ENCODE assay signal across 1 cellular context in the genomic region with DNA sequence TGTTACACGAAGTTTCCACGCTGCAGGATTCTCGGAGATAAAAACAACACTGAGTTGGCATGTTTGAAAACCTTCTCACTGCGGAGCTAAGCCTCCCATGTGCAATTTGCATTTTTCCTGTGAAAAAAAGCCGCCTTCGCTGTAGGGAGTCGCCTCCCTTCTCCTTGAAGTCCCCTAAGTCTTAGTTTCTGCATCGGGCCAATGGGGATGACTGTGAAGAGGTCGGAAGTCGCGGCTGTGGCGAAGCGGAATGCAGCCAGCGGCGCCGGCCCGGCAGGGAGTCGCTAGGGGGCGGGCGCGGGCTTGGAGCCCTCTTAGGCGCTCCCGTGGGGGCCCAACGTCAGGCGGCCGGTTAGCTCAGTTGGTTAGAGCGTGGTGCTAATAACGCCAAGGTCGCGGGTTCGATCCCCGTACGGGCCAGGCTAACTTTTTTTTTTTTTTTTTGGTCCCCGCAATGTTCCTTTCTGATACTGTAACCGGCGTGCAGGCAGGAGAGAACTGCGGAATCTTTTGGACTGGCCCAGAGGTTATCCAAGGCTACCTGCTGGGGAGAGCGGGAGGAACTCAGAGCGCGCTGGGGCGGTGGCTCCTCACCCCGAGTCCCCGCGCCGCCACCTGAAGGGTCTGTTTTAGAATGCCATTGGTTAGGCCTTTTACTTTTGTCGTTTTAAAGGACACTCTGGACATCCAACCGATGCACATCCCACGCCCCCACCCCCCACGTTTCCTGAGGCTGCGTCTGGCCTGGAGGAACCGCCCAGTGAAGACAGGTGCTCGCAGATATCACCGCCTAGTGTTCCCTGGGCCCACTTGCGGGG.
TF ChIP-seq lines count a peak whose summit lies in the region.

No MANE protein-coding gene starts in this region.

TF ChIP-seq in K562, 482 proteins besides CTCF, POLR2A, EP300 and RAD21 (continued from another document and continues in another):
- TF ChIP-seq, protein P1, sequence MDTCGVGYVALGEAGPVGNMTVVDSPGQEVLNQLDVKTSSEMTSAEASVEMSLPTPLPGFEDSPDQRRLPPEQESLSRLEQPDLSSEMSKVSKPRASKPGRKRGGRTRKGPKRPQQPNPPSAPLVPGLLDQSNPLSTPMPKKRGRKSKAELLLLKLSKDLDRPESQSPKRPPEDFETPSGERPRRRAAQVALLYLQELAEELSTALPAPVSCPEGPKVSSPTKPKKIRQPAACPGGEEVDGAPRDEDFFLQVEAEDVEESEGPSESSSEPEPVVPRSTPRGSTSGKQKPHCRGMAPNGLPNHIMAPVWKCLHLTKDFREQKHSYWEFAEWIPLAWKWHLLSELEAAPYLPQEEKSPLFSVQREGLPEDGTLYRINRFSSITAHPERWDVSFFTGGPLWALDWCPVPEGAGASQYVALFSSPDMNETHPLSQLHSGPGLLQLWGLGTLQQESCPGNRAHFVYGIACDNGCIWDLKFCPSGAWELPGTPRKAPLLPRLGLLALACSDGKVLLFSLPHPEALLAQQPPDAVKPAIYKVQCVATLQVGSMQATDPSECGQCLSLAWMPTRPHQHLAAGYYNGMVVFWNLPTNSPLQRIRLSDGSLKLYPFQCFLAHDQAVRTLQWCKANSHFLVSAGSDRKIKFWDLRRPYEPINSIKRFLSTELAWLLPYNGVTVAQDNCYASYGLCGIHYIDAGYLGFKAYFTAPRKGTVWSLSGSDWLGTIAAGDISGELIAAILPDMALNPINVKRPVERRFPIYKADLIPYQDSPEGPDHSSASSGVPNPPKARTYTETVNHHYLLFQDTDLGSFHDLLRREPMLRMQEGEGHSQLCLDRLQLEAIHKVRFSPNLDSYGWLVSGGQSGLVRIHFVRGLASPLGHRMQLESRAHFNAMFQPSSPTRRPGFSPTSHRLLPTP (IDR thresholded peaks at IDR 0.05; ENCODE audit: borderline replicate concordance, extremely low read depth, insufficient read length) = peak; percentile 84
- TF ChIP-seq, protein P2, sequence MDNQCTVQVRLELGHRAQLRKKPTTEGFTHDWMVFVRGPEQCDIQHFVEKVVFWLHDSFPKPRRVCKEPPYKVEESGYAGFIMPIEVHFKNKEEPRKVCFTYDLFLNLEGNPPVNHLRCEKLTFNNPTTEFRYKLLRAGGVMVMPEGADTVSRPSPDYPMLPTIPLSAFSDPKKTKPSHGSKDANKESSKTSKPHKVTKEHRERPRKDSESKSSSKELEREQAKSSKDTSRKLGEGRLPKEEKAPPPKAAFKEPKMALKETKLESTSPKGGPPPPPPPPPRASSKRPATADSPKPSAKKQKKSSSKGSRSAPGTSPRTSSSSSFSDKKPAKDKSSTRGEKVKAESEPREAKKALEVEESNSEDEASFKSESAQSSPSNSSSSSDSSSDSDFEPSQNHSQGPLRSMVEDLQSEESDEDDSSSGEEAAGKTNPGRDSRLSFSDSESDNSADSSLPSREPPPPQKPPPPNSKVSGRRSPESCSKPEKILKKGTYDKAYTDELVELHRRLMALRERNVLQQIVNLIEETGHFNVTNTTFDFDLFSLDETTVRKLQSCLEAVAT (IDR thresholded peaks at IDR 0.05) = peak in 1 of 2 experiments; percentile 64; a peak in 1 of 4 replicates
- TF ChIP-seq NFYB (IDR thresholded peaks at IDR 0.05; ENCODE audit: extremely low read depth, insufficient read length) = peak; percentile 10
- TF ChIP-seq NFIC (IDR thresholded peaks at IDR 0.05) = peak; percentile 63
- TF ChIP-seq CSDE1 (IDR thresholded peaks at IDR 0.05) = 0 out of 4 replicates have a peak, but pooled peaks of 1 of the 2 experiments have one; percentile 42
- peak; percentile 86 for TF ChIP-seq CREM (IDR thresholded peaks at IDR 0.05; ENCODE audit: low read depth)
- TF ChIP-seq SMARCA4 (IDR thresholded peaks at IDR 0.05) = 0 out of 2 replicates have a peak, but pooled peaks have one; percentile 25
- TF ChIP-seq, protein P3, sequence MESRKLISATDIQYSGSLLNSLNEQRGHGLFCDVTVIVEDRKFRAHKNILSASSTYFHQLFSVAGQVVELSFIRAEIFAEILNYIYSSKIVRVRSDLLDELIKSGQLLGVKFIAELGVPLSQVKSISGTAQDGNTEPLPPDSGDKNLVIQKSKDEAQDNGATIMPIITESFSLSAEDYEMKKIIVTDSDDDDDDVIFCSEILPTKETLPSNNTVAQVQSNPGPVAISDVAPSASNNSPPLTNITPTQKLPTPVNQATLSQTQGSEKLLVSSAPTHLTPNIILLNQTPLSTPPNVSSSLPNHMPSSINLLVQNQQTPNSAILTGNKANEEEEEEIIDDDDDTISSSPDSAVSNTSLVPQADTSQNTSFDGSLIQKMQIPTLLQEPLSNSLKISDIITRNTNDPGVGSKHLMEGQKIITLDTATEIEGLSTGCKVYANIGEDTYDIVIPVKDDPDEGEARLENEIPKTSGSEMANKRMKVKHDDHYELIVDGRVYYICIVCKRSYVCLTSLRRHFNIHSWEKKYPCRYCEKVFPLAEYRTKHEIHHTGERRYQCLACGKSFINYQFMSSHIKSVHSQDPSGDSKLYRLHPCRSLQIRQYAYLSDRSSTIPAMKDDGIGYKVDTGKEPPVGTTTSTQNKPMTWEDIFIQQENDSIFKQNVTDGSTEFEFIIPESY (CRISPR knock-in tag; IDR thresholded peaks at IDR 0.05) = peak; percentile 58; the same call in 1 of the 2 replicates
- peak; percentile 68; the same call in 1 of the 2 replicates for TF ChIP-seq NR2C1 (IDR thresholded peaks at IDR 0.05)
- peak; percentile 71 for TF ChIP-seq NR2C1 (tag; IDR thresholded peaks at IDR 0.05)
- peak; percentile 41; the same call in 1 of the 2 replicates for TF ChIP-seq ZKSCAN1 (IDR thresholded peaks at IDR 0.05; ENCODE audit: low read depth, low read length)
- peak; percentile 95 for TF ChIP-seq CBFB (CRISPR knock-in tag; IDR thresholded peaks at IDR 0.05)
- no peak for TF ChIP-seq SNIP1 (IDR thresholded peaks at IDR 0.05; ENCODE audit: low read depth)
- 0 out of 2 replicates have a peak, but pooled peaks have one; percentile 61 for TF ChIP-seq NR2C2 (CRISPR knock-in tag; IDR thresholded peaks at IDR 0.05)
- TF ChIP-seq NR2C2 (tag; IDR thresholded peaks at IDR 0.05) = peak; percentile 92
- peak in 1 of 2 experiments; percentile 45; a peak in 1 of 4 replicates for TF ChIP-seq SIN3A (IDR thresholded peaks at IDR 0.05; ENCODE audit: borderline replicate concordance in 2 of 2, control insufficient read depth in 1 of 2, low read depth in 2 of 2, low read length in 2 of 2)
- TF ChIP-seq, protein P4, sequence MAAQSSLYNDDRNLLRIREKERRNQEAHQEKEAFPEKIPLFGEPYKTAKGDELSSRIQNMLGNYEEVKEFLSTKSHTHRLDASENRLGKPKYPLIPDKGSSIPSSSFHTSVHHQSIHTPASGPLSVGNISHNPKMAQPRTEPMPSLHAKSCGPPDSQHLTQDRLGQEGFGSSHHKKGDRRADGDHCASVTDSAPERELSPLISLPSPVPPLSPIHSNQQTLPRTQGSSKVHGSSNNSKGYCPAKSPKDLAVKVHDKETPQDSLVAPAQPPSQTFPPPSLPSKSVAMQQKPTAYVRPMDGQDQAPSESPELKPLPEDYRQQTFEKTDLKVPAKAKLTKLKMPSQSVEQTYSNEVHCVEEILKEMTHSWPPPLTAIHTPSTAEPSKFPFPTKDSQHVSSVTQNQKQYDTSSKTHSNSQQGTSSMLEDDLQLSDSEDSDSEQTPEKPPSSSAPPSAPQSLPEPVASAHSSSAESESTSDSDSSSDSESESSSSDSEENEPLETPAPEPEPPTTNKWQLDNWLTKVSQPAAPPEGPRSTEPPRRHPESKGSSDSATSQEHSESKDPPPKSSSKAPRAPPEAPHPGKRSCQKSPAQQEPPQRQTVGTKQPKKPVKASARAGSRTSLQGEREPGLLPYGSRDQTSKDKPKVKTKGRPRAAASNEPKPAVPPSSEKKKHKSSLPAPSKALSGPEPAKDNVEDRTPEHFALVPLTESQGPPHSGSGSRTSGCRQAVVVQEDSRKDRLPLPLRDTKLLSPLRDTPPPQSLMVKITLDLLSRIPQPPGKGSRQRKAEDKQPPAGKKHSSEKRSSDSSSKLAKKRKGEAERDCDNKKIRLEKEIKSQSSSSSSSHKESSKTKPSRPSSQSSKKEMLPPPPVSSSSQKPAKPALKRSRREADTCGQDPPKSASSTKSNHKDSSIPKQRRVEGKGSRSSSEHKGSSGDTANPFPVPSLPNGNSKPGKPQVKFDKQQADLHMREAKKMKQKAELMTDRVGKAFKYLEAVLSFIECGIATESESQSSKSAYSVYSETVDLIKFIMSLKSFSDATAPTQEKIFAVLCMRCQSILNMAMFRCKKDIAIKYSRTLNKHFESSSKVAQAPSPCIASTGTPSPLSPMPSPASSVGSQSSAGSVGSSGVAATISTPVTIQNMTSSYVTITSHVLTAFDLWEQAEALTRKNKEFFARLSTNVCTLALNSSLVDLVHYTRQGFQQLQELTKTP (IDR thresholded peaks at IDR 0.05; ENCODE audit: low read depth in 1 of 2, partially characterized antibody in 2 of 2) = no peak
- TF ChIP-seq POLR2G (IDR thresholded peaks at IDR 0.05; ENCODE audit: low read depth, low read length) = peak; percentile 65
- peak; percentile 42; the same call in 1 of the 2 replicates for TF ChIP-seq RNF2 (IDR thresholded peaks at IDR 0.05)
- TF ChIP-seq YY1 (IDR thresholded peaks at IDR 0.05; ENCODE audit: borderline replicate concordance in 1 of 3, control insufficient read depth in 1 of 3, extremely low read depth in 1 of 3, insufficient read depth in 3 of 3, insufficient read length in 1 of 3, insufficient replicate concordance in 2 of 3, low read depth in 1 of 3, low read length in 2 of 3) = peak in 2 of 3 experiments; percentile 26 to 34
- peak; percentile 99 for TF ChIP-seq TBP (optimal IDR thresholded peaks at IDR 0.05; ENCODE audit: low read depth, low read length)
- TF ChIP-seq, protein P5, sequence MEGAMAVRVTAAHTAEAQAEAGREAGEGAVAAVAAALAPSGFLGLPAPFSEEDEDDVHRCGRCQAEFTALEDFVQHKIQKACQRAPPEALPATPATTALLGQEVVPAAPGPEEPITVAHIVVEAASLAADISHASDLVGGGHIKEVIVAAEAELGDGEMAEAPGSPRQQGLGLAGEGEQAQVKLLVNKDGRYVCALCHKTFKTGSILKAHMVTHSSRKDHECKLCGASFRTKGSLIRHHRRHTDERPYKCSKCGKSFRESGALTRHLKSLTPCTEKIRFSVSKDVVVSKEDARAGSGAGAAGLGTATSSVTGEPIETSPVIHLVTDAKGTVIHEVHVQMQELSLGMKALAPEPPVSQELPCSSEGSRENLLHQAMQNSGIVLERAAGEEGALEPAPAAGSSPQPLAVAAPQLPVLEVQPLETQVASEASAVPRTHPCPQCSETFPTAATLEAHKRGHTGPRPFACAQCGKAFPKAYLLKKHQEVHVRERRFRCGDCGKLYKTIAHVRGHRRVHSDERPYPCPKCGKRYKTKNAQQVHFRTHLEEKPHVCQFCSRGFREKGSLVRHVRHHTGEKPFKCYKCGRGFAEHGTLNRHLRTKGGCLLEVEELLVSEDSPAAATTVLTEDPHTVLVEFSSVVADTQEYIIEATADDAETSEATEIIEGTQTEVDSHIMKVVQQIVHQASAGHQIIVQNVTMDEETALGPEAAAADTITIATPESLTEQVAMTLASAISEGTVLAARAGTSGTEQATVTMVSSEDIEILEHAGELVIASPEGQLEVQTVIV (CRISPR knock-in tag; IDR thresholded peaks at IDR 0.05; ENCODE audit: borderline replicate concordance) = no peak
- peak; percentile 60 for TF ChIP-seq RBFOX2 (IDR thresholded peaks at IDR 0.05; ENCODE audit: low read depth, low read length)
- TF ChIP-seq NONO (IDR thresholded peaks at IDR 0.05; ENCODE audit: low read depth in 2 of 2, low read length in 1 of 2) = 0 out of 4 replicates have a peak, but pooled peaks of 1 of the 2 experiments have one; percentile 53
- peak; percentile 50 for TF ChIP-seq ELF1 (tag; IDR thresholded peaks at IDR 0.05)
- TF ChIP-seq, protein P6, sequence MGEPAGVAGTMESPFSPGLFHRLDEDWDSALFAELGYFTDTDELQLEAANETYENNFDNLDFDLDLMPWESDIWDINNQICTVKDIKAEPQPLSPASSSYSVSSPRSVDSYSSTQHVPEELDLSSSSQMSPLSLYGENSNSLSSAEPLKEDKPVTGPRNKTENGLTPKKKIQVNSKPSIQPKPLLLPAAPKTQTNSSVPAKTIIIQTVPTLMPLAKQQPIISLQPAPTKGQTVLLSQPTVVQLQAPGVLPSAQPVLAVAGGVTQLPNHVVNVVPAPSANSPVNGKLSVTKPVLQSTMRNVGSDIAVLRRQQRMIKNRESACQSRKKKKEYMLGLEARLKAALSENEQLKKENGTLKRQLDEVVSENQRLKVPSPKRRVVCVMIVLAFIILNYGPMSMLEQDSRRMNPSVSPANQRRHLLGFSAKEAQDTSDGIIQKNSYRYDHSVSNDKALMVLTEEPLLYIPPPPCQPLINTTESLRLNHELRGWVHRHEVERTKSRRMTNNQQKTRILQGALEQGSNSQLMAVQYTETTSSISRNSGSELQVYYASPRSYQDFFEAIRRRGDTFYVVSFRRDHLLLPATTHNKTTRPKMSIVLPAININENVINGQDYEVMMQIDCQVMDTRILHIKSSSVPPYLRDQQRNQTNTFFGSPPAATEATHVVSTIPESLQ (CRISPR knock-in tag; IDR thresholded peaks at IDR 0.05) = peak; percentile 56; the same call in 1 of the 2 replicates
- TF ChIP-seq POLR2H (tag; IDR thresholded peaks at IDR 0.05; ENCODE audit: low read depth) = peak; percentile 99
- 0 out of 2 replicates have a peak, but pooled peaks have one; percentile 19 for TF ChIP-seq FOSL1 (tag; conservative IDR thresholded peaks at IDR 0.05)
- TF ChIP-seq, protein P7, sequence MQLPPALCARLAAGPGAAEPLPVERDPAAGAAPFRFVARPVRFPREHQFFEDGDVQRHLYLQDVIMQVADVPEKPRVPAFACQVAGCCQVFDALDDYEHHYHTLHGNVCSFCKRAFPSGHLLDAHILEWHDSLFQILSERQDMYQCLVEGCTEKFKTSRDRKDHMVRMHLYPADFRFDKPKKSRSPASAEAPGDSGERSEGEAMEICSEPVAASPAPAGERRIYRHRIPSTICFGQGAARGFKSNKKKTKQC (CRISPR knock-in tag; IDR thresholded peaks at IDR 0.05) = peak; percentile 66; the same call in 1 of the 2 replicates
- TF ChIP-seq POLR2AphosphoS5 (IDR thresholded peaks at IDR 0.05; ENCODE audit: control insufficient read depth, insufficient read depth, low read depth, low read length) = no peak
- peak; percentile 76; the same call in 1 of the 2 replicates for TF ChIP-seq XRCC5 (IDR thresholded peaks at IDR 0.05; ENCODE audit: low read depth, low read length)
- 0 out of 2 replicates have a peak, but pooled peaks have one; percentile 52 for TF ChIP-seq ZNF431 (CRISPR knock-in tag; IDR thresholded peaks at IDR 0.05)
- TF ChIP-seq SLC30A9 (CRISPR knock-in tag; IDR thresholded peaks at IDR 0.05) = no peak
- peak; percentile 95 for TF ChIP-seq ADNP (tag; IDR thresholded peaks at IDR 0.05)
